ENCODE assay signal across 6 cellular contexts in genomic region chr19:43984687-43985000, GRCh38. TPM values are rescaled to one million over a fixed set of nuclear protein-coding genes. Genes with fewer than 3 reads are reported as not detected.
DNase-seq lines count a peak whose midpoint lies in the region; ATAC-seq and TF ChIP-seq lines count a peak whose summit lies in the region.

No MANE protein-coding gene starts in this region.

- H3K9me3 ChIP-seq in DND-41 (ENCODE audit: insufficient read depth, low read length, severe bottlenecking) (no peaks in the 10 kb centered on the region), tibial artery (peaks cover 7 to 39% (median 15%) of the 10 kb centered on the region in 3 donors)

- no peaks in the 10 kb centered on the region for H4K20me1 ChIP-seq in DND-41 (ENCODE audit: insufficient read depth, low read length)

- peak overlapping the region; percentile 86 for H3K9ac ChIP-seq in DND-41 (ENCODE audit: low read depth, low read length)

- H3K4me3 ChIP-seq in DND-41 (ENCODE audit: low read depth in 1 of 2, low read length in 2 of 2), result peak overlapping the region; percentile 33 to 73
- H3K4me3 ChIP-seq in tibial artery, result peak overlapping the region; percentile 74 to 87

- TF ChIP-seq CTCF in DND-41 (IDR thresholded peaks at IDR 0.05; ENCODE audit: borderline replicate concordance, extremely low read depth, low read length, poor library complexity, severe bottlenecking) (no peak), tibial artery (IDR thresholded peaks at IDR 0.05) (no peak), GM13977 (IDR thresholded peaks at IDR 0.05; ENCODE audit: extremely low read depth, insufficient read depth, missing control alignments) (no peak)

- H3K79me2 ChIP-seq in DND-41 (ENCODE audit: insufficient read depth, low read length), result peaks cover 43% of the 10 kb centered on the region

- H3K4me1 ChIP-seq in DND-41 (ENCODE audit: insufficient read depth, low read length), result peaks cover 24% of the 10 kb centered on the region
- peaks cover 3 to 10% (median 5%) of the 10 kb centered on the region in 4 donors for H3K4me1 ChIP-seq in tibial artery

- H3K4me2 ChIP-seq in DND-41 (ENCODE audit: insufficient read depth, low read length), result peak overlapping the region; percentile 91

- intact Hi-C loops in left ventricle myocardium superior (cut with micrococcal nuclease) (no loop called here), tibial artery (cut with DNase I; ENCODE audit: low total_unique reads) (no loop called here)

- H2AFZ ChIP-seq in DND-41 (ENCODE audit: low read depth, low read length), result peak overlapping the region; percentile 81

- ATAC-seq in DND-41 (ENCODE audit: insufficient read depth, low read depth) (peak; percentile 16; the same call in 1 of the 3 replicates), left ventricle myocardium superior (peak; percentile 55), GM21717 (IDR thresholded peaks at IDR 0.05; ENCODE audit: unreplicated experiment) (no peak)

- DNase-seq in DND-41, result peak; percentile 16
- DNase-seq in RKO (ENCODE audit: low spot score), result peak; percentile 47
- peak; percentile 34 for DNase-seq in left ventricle myocardium superior
- DNase-seq in tibial artery, result peak in 1 of 2 donors; percentile 29
- DNase-seq in GM13977 (ENCODE audit: low spot score), result no peak

- in situ Hi-C loops in GM13977 (cut with MboI; ENCODE audit: low pct_unique_long_range_greater_than_20kb, low sequenced_read_pairs, unreplicated experiment), result no loop called here

- H3K36me3 ChIP-seq in DND-41 (ENCODE audit: insufficient read depth, low read length) (peaks cover 14% of the 10 kb centered on the region), tibial artery (peaks cover 16 to 32% (median 30%) of the 10 kb centered on the region in 3 donors)

- H3K27me3 ChIP-seq in DND-41 (ENCODE audit: insufficient read depth, low read length, poor library complexity) (no peaks in the 10 kb centered on the region), tibial artery (no peaks in the 10 kb centered on the region)

- H3K27ac ChIP-seq in DND-41 (ENCODE audit: low read length) (peak overlapping the region; percentile 82), tibial artery (peak overlapping the region; percentile 82 to 85)

RNA-seq across cellular contexts. Expression of gene ZNF155, which starts 0.7 kb away (rescaled TPM):
- 8.9 TPM for total RNA-seq in left ventricle myocardium superior

RNA-seq across cellular contexts. Expression of gene ZNF230, which starts 18.1 kb away (rescaled TPM):
- total RNA-seq in left ventricle myocardium superior, result 3.0 TPM

RNA-seq across cellular contexts. Expression of gene ZNF221, which starts 33.6 kb away (rescaled TPM):
- 4.3 TPM for total RNA-seq in left ventricle myocardium superior

RNA-seq across cellular contexts. Expression of gene ZNF222, which starts 40.5 kb away (rescaled TPM):
- 3.5 TPM for total RNA-seq in left ventricle myocardium superior

RNA-seq across cellular contexts. Expression of gene ZNF45, which starts 49.6 kb away (rescaled TPM):
- 8.9 TPM for total RNA-seq in left ventricle myocardium superior
